Comparison of ENCODE assay signal across 1 cellular context in genomic region chr12:58741226-58741625, GRCh38.
TF ChIP-seq lines count a peak whose summit lies in the region.

No MANE protein-coding gene starts in this region.

TF ChIP-seq in IMR-90, 13 proteins besides CTCF, POLR2A, EP300 and RAD21:
- no peak for TF ChIP-seq BHLHE40 (IDR thresholded peaks at IDR 0.05; ENCODE audit: low read depth, low read length)
